13 cellular contexts compared by ENCODE assay signal in genomic region chr12:51188359-51189051, GRCh38. TPM values are rescaled to one million over a fixed set of nuclear protein-coding genes. Genes with fewer than 3 reads are reported as not detected.
A peak's percentile ranks its signal among the peaks of the same experiment; 100 is the strongest.
DNase-seq lines count a peak whose midpoint lies in the region; ATAC-seq and TF ChIP-seq lines count a peak whose summit lies in the region.
"Had no signal": no experiment of that assay in that cellular context is flagged by ENCODE, and none has a peak within 500 bp of the region (broad histone marks: within the 10 kb centered on the region; RNA-seq: fewer than 3 reads in every experiment).

No MANE protein-coding gene starts in this region.

- H3K36me3 Mint-ChIP-seq in activated T-cell treated with anti-CD3 and anti-CD28 coated beads, Interleukin-2, amount 50 U/mL, for 24 hours (ENCODE audit: low read depth), result peaks cover 20% of the 10 kb centered on the region

- no peak overlapping the region for H3K4me3 Mint-ChIP-seq in activated T-cell treated with anti-CD3 and anti-CD28 coated beads, Interleukin-2, amount 50 U/mL, for 24 hours
- H3K4me3 Mint-ChIP-seq: endodermal cell had no signal

- ATAC-seq in HG03139 (IDR thresholded peaks at IDR 0.05; ENCODE audit: unreplicated experiment) (peak; percentile 49), lower lobe of right lung (peak; percentile 24 to 27)
- ATAC-seq: upper lobe of right lung had no signal

- TF ChIP-seq CTCF in GM13977 (IDR thresholded peaks at IDR 0.05; ENCODE audit: extremely low read depth, insufficient read depth, missing control alignments) (no peak), GM20000 (IDR thresholded peaks at IDR 0.05; ENCODE audit: extremely low read depth, missing control alignments) (no peak), lower lobe of right lung (IDR thresholded peaks at IDR 0.05) (no peak)

- H3K4me1 ChIP-seq in lower lobe of right lung, result no peaks in the 10 kb centered on the region
- H3K4me1 ChIP-seq: upper lobe of right lung had no signal

- in situ Hi-C loops in GM13977 (cut with MboI; ENCODE audit: low pct_unique_long_range_greater_than_20kb, low sequenced_read_pairs, unreplicated experiment), result no loop called here

- H3K9me3 Mint-ChIP-seq in activated T-cell treated with anti-CD3 and anti-CD28 coated beads, Interleukin-2, amount 50 U/mL, for 24 hours, result no peaks in the 10 kb centered on the region
- H3K9me3 Mint-ChIP-seq: endodermal cell had no signal

- DNase-seq in GM13977 (ENCODE audit: low spot score) (peak; percentile 78), GM20000 (ENCODE audit: low spot score) (peak; percentile 77), lower lobe of right lung (no peak), NCI-H2227 treated with DMSO at 0.1 percent for 48 hours (lab: John Stamatoyannopoulos, UW) (no peak), NCI-H2196 (lab: John Stamatoyannopoulos, UW; ENCODE audit: unreplicated experiment) (no peak), NCI-H1436 (lab: John Stamatoyannopoulos, UW) (no peak)
- DNase-seq in activated T-cell treated with anti-CD3 and anti-CD28 coated beads, Interleukin-2, amount 50 U/mL, for 24 hours, result no peak
- DNase-seq: activated CD4-positive, alpha-beta T cell treated with anti-CD3 and anti-CD28 coated beads for 48 hours; endodermal cell; NCI-H1105 treated with DMSO at 0.1 percent for 48 hours; upper lobe of right lung had no signal

- intact Hi-C loops in lower lobe of right lung (cut with DNase I), result no loop called here

- no peaks in the 10 kb centered on the region for H3K27me3 ChIP-seq in lower lobe of right lung (ENCODE audit: low read depth)
- H3K27me3 ChIP-seq: upper lobe of right lung had no signal

- no peaks in the 10 kb centered on the region for H3K9me3 ChIP-seq in lower lobe of right lung
- H3K9me3 ChIP-seq: upper lobe of right lung had no signal

- no peak overlapping the region for H3K27ac Mint-ChIP-seq in activated T-cell treated with anti-CD3 and anti-CD28 coated beads, Interleukin-2, amount 50 U/mL, for 24 hours
- H3K27ac Mint-ChIP-seq: endodermal cell had no signal

- no peaks in the 10 kb centered on the region for H3K27me3 Mint-ChIP-seq in activated T-cell treated with anti-CD3 and anti-CD28 coated beads, Interleukin-2, amount 50 U/mL, for 24 hours

- H3K27ac ChIP-seq in lower lobe of right lung, result no peak overlapping the region
- H3K27ac ChIP-seq: HL-60, upper lobe of right lung had no signal

- H3K36me3 ChIP-seq in lower lobe of right lung, result peaks cover 29% of the 10 kb centered on the region

- no peak overlapping the region for H3K4me3 ChIP-seq in lower lobe of right lung
- H3K4me3 ChIP-seq: upper lobe of right lung had no signal

- no peaks in the 10 kb centered on the region for H3K4me1 Mint-ChIP-seq in activated T-cell treated with anti-CD3 and anti-CD28 coated beads, Interleukin-2, amount 50 U/mL, for 24 hours (ENCODE audit: low read depth)

RNA-seq across cellular contexts. Expression of gene TFCP2, which starts 15.6 kb away (rescaled TPM):
- total RNA-seq in lower lobe of right lung, result 30.2 TPM

RNA-seq across cellular contexts. Expression of gene POU6F1, which starts 29.4 kb away (rescaled TPM):
- total RNA-seq in lower lobe of right lung, result 13.5 TPM

RNA-seq across cellular contexts. Expression of gene DAZAP2, which starts 50.1 kb away (rescaled TPM):
- total RNA-seq in lower lobe of right lung, result 259 TPM

Comparison
In these comparisons a context has a peak if more than half of its experiments do, and no peak if none do; other contexts are left out.
1. DNase-seq: peak in GM13977 (single experiment) and GM20000 (single experiment); none in lower lobe of right lung (single experiment), activated T-cell treated with anti-CD3 and anti-CD28 coated beads, Interleukin-2, amount 50 U/mL, for 24 hours (single experiment), NCI-H2227 treated with DMSO at 0.1 percent for 48 hours (single experiment), NCI-H2196 (single experiment) and NCI-H1436 (single experiment).